ENCODE assay signal across 23 cellular contexts in the genomic region with DNA sequence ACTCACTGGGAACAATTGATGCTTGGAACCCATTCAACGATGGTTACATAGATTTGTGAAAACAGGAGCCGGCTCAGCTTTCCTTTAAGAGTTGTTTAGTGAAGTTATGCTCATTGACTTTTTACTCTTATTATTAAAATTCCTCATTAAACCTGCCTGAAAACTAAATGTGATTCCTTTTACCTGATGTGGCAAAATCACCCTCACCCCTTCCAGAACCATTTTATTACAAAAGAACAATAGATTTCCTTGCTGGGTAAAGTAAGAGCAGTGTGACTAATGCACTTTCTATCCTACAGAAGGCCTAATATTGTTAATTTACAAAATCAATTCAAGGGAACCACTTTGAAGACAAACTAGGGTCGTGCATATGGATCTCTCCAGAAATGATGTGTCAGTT.
"Had no signal": no experiment of that assay in that cellular context is flagged by ENCODE, and none has a peak within 500 bp of the region (broad histone marks: within the 10 kb centered on the region; RNA-seq: fewer than 3 reads in every experiment).

No MANE protein-coding gene starts in this region.

- DNase-seq: dorsolateral prefrontal cortex; effector memory CD4-positive, alpha-beta T cell; foreskin keratinocyte; immature natural killer cell; left ventricle myocardium superior; mesendoderm; naive B cell; psoas muscle; spleen; stimulated activated CD4-positive, alpha-beta T cell treated with anti-CD3 and anti-CD28 coated beads, Interleukin-15, amount 100 ng/mL, for 24 hours; stimulated activated CD4-positive, alpha-beta T cell treated with anti-CD3 and anti-CD28 coated beads, Interleukin-2, amount 100 ng/mL, for 24 hours; stimulated activated CD4-positive, alpha-beta T cell treated with anti-CD3 and anti-CD28 coated beads, Interleukin-4, amount 100 ng/mL, for 4 hours; stimulated activated naive B cell treated with anti-CD40 and anti-IgM and Interleukin-4, amounts not matched to agents 10 μg/mL and 1 μg/mL and 100 μg/mL, for 72 hours; stimulated activated naive CD8-positive, alpha-beta T cell treated with anti-CD3 and anti-CD28 coated beads, Interleukin-15, amount 100 ng/mL, for 72 hours; testis; upper lobe of right lung had no signal

- H3K27me3 Mint-ChIP-seq: naive B cell; stimulated activated naive B cell treated with anti-CD40 and anti-IgM and Interleukin-4, amounts not matched to agents 10 μg/mL and 1 μg/mL and 100 μg/mL, for 72 hours; stimulated activated naive CD8-positive, alpha-beta T cell treated with anti-CD3 and anti-CD28 coated beads, Interleukin-15, amount 100 ng/mL, for 72 hours had no signal

- H3K4me1 ChIP-seq: foreskin keratinocyte, parathyroid adenoma, psoas muscle, spleen, testis, tibial nerve, upper lobe of right lung, vagina had no signal

- H3K9me3 Mint-ChIP-seq: naive B cell; nephron; stimulated activated naive B cell treated with anti-CD40 and anti-IgM and Interleukin-4, amounts not matched to agents 10 μg/mL and 1 μg/mL and 100 μg/mL, for 72 hours had no signal

- H3K36me3 Mint-ChIP-seq: immature natural killer cell; naive B cell; stimulated activated naive B cell treated with anti-CD40 and anti-IgM and Interleukin-4, amounts not matched to agents 10 μg/mL and 1 μg/mL and 100 μg/mL, for 72 hours had no signal

- ATAC-seq: foreskin keratinocyte; left ventricle myocardium superior; psoas muscle; sciatic nerve; stimulated activated naive B cell treated with anti-CD40 and anti-IgM and Interleukin-4, amounts not matched to agents 10 μg/mL and 1 μg/mL and 100 μg/mL, for 72 hours; stimulated activated naive CD8-positive, alpha-beta T cell treated with anti-CD3 and anti-CD28 coated beads, Interleukin-15, amount 100 ng/mL, for 72 hours; upper lobe of right lung had no signal

- H3K36me3 ChIP-seq: spleen, tibial nerve, upper lobe of right lung, vagina had no signal

- H3K4me3 Mint-ChIP-seq: immature natural killer cell; naive B cell; nephron; stimulated activated naive B cell treated with anti-CD40 and anti-IgM and Interleukin-4, amounts not matched to agents 10 μg/mL and 1 μg/mL and 100 μg/mL, for 72 hours; stimulated activated naive CD8-positive, alpha-beta T cell treated with anti-CD3 and anti-CD28 coated beads, Interleukin-15, amount 100 ng/mL, for 72 hours had no signal

- H3K9me3 ChIP-seq: psoas muscle, spleen, testis, tibial nerve, upper lobe of right lung, vagina had no signal

- H3K27ac ChIP-seq: coronary artery, dorsolateral prefrontal cortex, foreskin keratinocyte, parathyroid adenoma, psoas muscle, testis, upper lobe of right lung, vagina had no signal

- H3K4me1 Mint-ChIP-seq: immature natural killer cell; naive B cell; nephron; stimulated activated naive B cell treated with anti-CD40 and anti-IgM and Interleukin-4, amounts not matched to agents 10 μg/mL and 1 μg/mL and 100 μg/mL, for 72 hours; stimulated activated naive CD8-positive, alpha-beta T cell treated with anti-CD3 and anti-CD28 coated beads, Interleukin-15, amount 100 ng/mL, for 72 hours had no signal

- H3K27ac Mint-ChIP-seq: immature natural killer cell; naive B cell; nephron; stimulated activated naive B cell treated with anti-CD40 and anti-IgM and Interleukin-4, amounts not matched to agents 10 μg/mL and 1 μg/mL and 100 μg/mL, for 72 hours had no signal

- H3K4me3 ChIP-seq: coronary artery, dorsolateral prefrontal cortex, lung, psoas muscle, spleen, testis, tibial nerve, upper lobe of right lung, vagina had no signal
